ENCODE assay signal across 27 cellular contexts in genomic region chr9:131984564-131984963, GRCh38.
"Had no signal": no experiment of that assay in that cellular context is flagged by ENCODE, and none has a peak within 500 bp of the region (broad histone marks: within the 10 kb centered on the region; RNA-seq: fewer than 3 reads in every experiment).

No MANE protein-coding gene starts in this region.

- H3K36me3 ChIP-seq: breast epithelium, Peyer's patch, SJCRH30, WERI-Rb-1 had no signal

- ATAC-seq: activated CD4-positive, alpha-beta T cell treated with anti-CD3 and anti-CD28 coated beads for 36 hours; activated T-cell treated with anti-CD3 and anti-CD28 coated beads, Interleukin-2, amount 50 U/mL, for 72 hours had no signal

- H3K9ac ChIP-seq: SK-N-SH had no signal

- H3K4me1 ChIP-seq: breast epithelium, Peyer's patch had no signal

- H3K4me2 ChIP-seq: SK-N-SH had no signal

- H3K4me3 ChIP-seq: breast epithelium, Peyer's patch, SJCRH30 had no signal

- H3K9me3 ChIP-seq: breast epithelium, Peyer's patch, SJCRH30, SK-N-SH had no signal

- H3K27me3 ChIP-seq: breast epithelium, Peyer's patch, SJCRH30 had no signal

- H3K9me2 ChIP-seq: SK-N-SH had no signal

- DNase-seq: activated CD4-positive, alpha-beta memory T cell treated with anti-CD3 and anti-CD28 coated beads, Interleukin-2, amount 10 ng/mL, durations not matched to agents 7 days and 5 days; activated CD4-positive, alpha-beta T cell treated with anti-CD3 and anti-CD28 coated beads for 36 hours; activated CD4-positive, alpha-beta T cell treated with anti-CD3 and anti-CD28 coated beads, Interleukin-2, amount 50 U/mL, for 1 hour; activated gamma-delta T cell treated with Interleukin-2 at 50 U/mL for 16 hours; activated naive CD4-positive, alpha-beta T cell treated with anti-CD3 and anti-CD28 coated beads, Interleukin-2, amount 10 ng/mL, durations not matched to agents 7 days and 5 days; activated naive CD8-positive, alpha-beta T cell treated with anti-CD3 and anti-CD28 coated beads for 36 hours; activated T-cell treated with anti-CD3 and anti-CD28 coated beads, Interleukin-2, amount 50 U/mL, for 72 hours; anterior cingulate cortex; caudate nucleus; Karpas-422; NCI-H146; NCI-H187 treated with DMSO at 0.1 percent for 48 hours; NCI-H2081 treated with DMSO at 0.1 percent for 48 hours; NCI-H2171 treated with DMSO at 0.1 percent for 48 hours; NCI-H226; NCI-H510A; NCI-H526 treated with DMSO at 0.1 percent for 48 hours; NCI-H82; OCI-M1; Peyer's patch; Right ventricle myocardium superior; SJCRH30; SK-N-SH; T-helper 1 cell; WERI-Rb-1 had no signal

- H3K27ac ChIP-seq: breast epithelium, Peyer's patch, RWPE1, SJCRH30, WERI-Rb-1 had no signal
